Comparison of ENCODE assay signal across 12 cellular contexts in the genomic region with DNA sequence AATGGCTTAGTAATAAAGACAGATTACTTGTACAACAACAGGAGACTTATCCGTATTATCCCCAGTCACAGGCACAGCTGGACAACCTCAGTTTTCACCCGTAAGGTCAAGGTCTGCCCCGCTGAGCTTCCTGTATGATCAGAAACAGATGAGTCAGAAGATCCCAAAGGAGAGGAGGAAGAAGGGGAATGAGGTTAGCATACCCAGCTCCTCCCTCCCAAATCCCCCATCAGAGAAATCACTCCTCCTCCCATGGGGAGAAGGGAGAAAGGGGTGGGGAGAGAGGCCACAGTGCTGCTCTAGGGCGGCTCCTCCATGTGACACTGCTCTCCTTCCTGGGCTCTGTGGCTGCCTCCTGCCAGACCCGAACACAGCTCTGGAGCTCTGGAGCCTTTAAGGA. TPM values are rescaled to one million over a fixed set of nuclear protein-coding genes. Genes with fewer than 3 reads are reported as not detected.
DNase-seq lines count a peak whose midpoint lies in the region; ATAC-seq lines count a peak whose summit lies in the region.
"Had no signal": no experiment of that assay in that cellular context is flagged by ENCODE, and none has a peak within 500 bp of the region (broad histone marks: within the 10 kb centered on the region; RNA-seq: fewer than 3 reads in every experiment).

No MANE protein-coding gene starts in this region.

- no peak overlapping the region for H3K9ac ChIP-seq in skeletal muscle tissue (ENCODE audit: low read depth in 1 of 3, low read length in 3 of 3)

- peak overlapping the region; percentile 46 for H3K27ac ChIP-seq in skeletal muscle tissue (ENCODE audit: low read depth, low read length)

- H3K9me3 ChIP-seq in skeletal muscle tissue (ENCODE audit: control insufficient read depth in 3 of 3, low read length in 3 of 3): no peaks in the 10 kb centered on the region

- no peak overlapping the region for H3K4me3 ChIP-seq in skeletal muscle tissue (ENCODE audit: low read length in 3 of 3)

- H3K27me3 ChIP-seq in skeletal muscle tissue (ENCODE audit: control insufficient read depth in 3 of 3, insufficient read depth in 3 of 3, low read length in 3 of 3): no peaks in the 10 kb centered on the region

- H3K36me3 ChIP-seq in skeletal muscle tissue (ENCODE audit: control insufficient read depth in 3 of 3, insufficient read depth in 3 of 3, low read length in 3 of 3): no peaks in the 10 kb centered on the region

- DNase-seq in GM04503 (ENCODE audit: low read depth): peak; percentile 16
- DNase-seq in amniotic epithelial cell (ENCODE audit: low read depth): peak; percentile 49
- DNase-seq in hepatic stellate cell (ENCODE audit: low spot score): peak; percentile 60
- DNase-seq in NCI-H1930 (lab: John Stamatoyannopoulos, UW): no peak
- no peak for DNase-seq in NCI-H1436 treated with DMSO at 0.1 percent for 48 hours (lab: John Stamatoyannopoulos, UW)
- no peak for DNase-seq in retina
- DNase-seq: activated T-cell treated with anti-CD3 and anti-CD28 coated beads, Interleukin-2, amount 50 U/mL, for 72 hours; mammary epithelial cell; NCI-H446 treated with DMSO at 0.1 percent for 48 hours; T-helper 2 cell had no signal

- ATAC-seq in GM18520 (IDR thresholded peaks at IDR 0.05; ENCODE audit: unreplicated experiment): no peak
- ATAC-seq: activated T-cell treated with anti-CD3 and anti-CD28 coated beads, Interleukin-2, amount 50 U/mL, for 72 hours had no signal

- peaks cover 0 to 7% (median 7%) of the 10 kb centered on the region in 3 donors for H3K4me1 ChIP-seq in skeletal muscle tissue (ENCODE audit: control insufficient read depth in 3 of 3, insufficient read depth in 3 of 3, low read length in 3 of 3)

RNA-seq across cellular contexts. Expression of gene SPTBN1, which starts 53.8 kb away (rescaled TPM):
- total RNA-seq in skeletal muscle tissue: 251 TPM

Comparison
In these comparisons a context has a peak if more than half of its experiments do, and no peak if none do; other contexts are left out.
1. DNase-seq: peak in GM04503 (single experiment), amniotic epithelial cell (single experiment) and hepatic stellate cell (single experiment); none in NCI-H1930 (0 of 2), NCI-H1436 treated with DMSO at 0.1 percent for 48 hours (single experiment) and retina (single experiment).